1 cellular context compared by ENCODE assay signal in genomic region chr10:127193125-127193524, GRCh38.
A peak's percentile ranks its signal among the peaks of the same experiment; 100 is the strongest.
TF ChIP-seq lines count a peak whose summit lies in the region.

No MANE protein-coding gene starts in this region.

TF ChIP-seq in HepG2, 621 proteins besides CTCF, POLR2A, EP300 and RAD21:
- TF ChIP-seq TCF7 (IDR thresholded peaks at IDR 0.05; ENCODE audit: low read depth) (no peak), ZFP91 (CRISPR knock-in tag; IDR thresholded peaks at IDR 0.05; ENCODE audit: borderline replicate concordance) (no peak), ARNT (IDR thresholded peaks at IDR 0.05) (no peak), NCOA1 (CRISPR knock-in tag; IDR thresholded peaks at IDR 0.05) (no peak), CREB1 (IDR thresholded peaks at IDR 0.05) (0 out of 2 replicates have a peak, but pooled peaks have one; percentile 9), CREB1 (CRISPR knock-in tag; IDR thresholded peaks at IDR 0.05) (no peak), SOX6 (IDR thresholded peaks at IDR 0.05) (no peak), SOX6 (CRISPR knock-in tag; IDR thresholded peaks at IDR 0.05) (no peak)
- TF ChIP-seq, protein P1, sequence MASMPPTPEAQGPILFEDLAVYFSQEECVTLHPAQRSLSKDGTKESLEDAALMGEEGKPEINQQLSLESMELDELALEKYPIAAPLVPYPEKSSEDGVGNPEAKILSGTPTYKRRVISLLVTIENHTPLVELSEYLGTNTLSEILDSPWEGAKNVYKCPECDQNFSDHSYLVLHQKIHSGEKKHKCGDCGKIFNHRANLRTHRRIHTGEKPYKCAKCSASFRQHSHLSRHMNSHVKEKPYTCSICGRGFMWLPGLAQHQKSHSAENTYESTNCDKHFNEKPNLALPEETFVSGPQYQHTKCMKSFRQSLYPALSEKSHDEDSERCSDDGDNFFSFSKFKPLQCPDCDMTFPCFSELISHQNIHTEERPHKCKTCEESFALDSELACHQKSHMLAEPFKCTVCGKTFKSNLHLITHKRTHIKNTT (CRISPR knock-in tag; IDR thresholded peaks at IDR 0.05): no peak
TF ChIP-seq in HepG2: peak in this region for 1.
